ENCODE assay signal across 19 cellular contexts in genomic region chr10:127739908-127740307, GRCh38. TPM values are rescaled to one million over a fixed set of nuclear protein-coding genes. Genes with fewer than 3 reads are reported as not detected.
DNase-seq lines count a peak whose midpoint lies in the region; ATAC-seq, FAIRE-seq and TF ChIP-seq lines count a peak whose summit lies in the region.
"Had no signal": no experiment of that assay in that cellular context is flagged by ENCODE, and none has a peak within 500 bp of the region (broad histone marks: within the 10 kb centered on the region; RNA-seq: fewer than 3 reads in every experiment).

No MANE protein-coding gene starts in this region.

- H3K4me2 ChIP-seq in H1 (ENCODE audit: insufficient read depth in 1 of 2, low read depth in 2 of 2, low read length in 2 of 2), result no peak overlapping the region
- H3K4me2 ChIP-seq: BLaER1 had no signal

- no peak overlapping the region for H2BK5ac ChIP-seq in H1 (ENCODE audit: low read depth, low read length)

- peaks cover 0 to 25% (median 12%) of the 10 kb centered on the region in 4 experiments; a peak in 6 of 7 replicates for H3K4me1 ChIP-seq in H1 (replicated peaks in 1 of 4; ENCODE audit: control insufficient read depth in 3 of 4, insufficient read depth in 4 of 4, low read length in 3 of 4)
- H3K4me1 ChIP-seq: BLaER1, Caco-2 had no signal

- no peak overlapping the region for H2AFZ ChIP-seq in H1 (ENCODE audit: low read length)

- no peak overlapping the region for H3K4ac ChIP-seq in H1 (replicated peaks; ENCODE audit: insufficient read length, low read depth, low read length)

- H3K36me3 Mint-ChIP-seq in activated T-cell treated with anti-CD3 and anti-CD28 coated beads, Interleukin-2, amount 50 U/mL, for 24 hours (ENCODE audit: low read depth), result no peaks in the 10 kb centered on the region
- H3K36me3 Mint-ChIP-seq in activated T-cell treated with anti-CD3 and anti-CD28 coated beads, Interleukin-2, amount 50 U/mL, for 72 hours (ENCODE audit: insufficient read depth in 2 of 2), result peaks cover 0 to 2% of the 10 kb centered on the region in 2 donors
- peaks cover 6% of the 10 kb centered on the region for H3K36me3 Mint-ChIP-seq in stimulated activated effector memory CD8-positive, alpha-beta T cell treated with anti-CD3 and anti-CD28 coated beads, Interleukin-12 subunit alpha, Interleukin-12 subunit beta, amount 100 ng/mL, for 72 hours
- H3K36me3 Mint-ChIP-seq: CD8-positive, alpha-beta memory T cell had no signal

- no peak overlapping the region for H4K5ac ChIP-seq in H1 (ENCODE audit: insufficient read length, low read depth, low read length)

- no peak overlapping the region for H2BK120ac ChIP-seq in H1 (replicated peaks; ENCODE audit: low read depth, low read length)

- H3K27me3 Mint-ChIP-seq in activated T-cell treated with anti-CD3 and anti-CD28 coated beads, Interleukin-2, amount 50 U/mL, for 24 hours, result peaks cover 38% of the 10 kb centered on the region
- peaks cover 9% of the 10 kb centered on the region for H3K27me3 Mint-ChIP-seq in activated T-cell treated with anti-CD3 and anti-CD28 coated beads, Interleukin-2, amount 50 U/mL, for 72 hours (ENCODE audit: low read depth)

- no peak for ATAC-seq in activated T-cell treated with anti-CD3 and anti-CD28 coated beads, Interleukin-2, amount 50 U/mL, for 72 hours (replicated peaks in 1 of 2)
- no peak for ATAC-seq in stimulated activated effector memory CD8-positive, alpha-beta T cell treated with anti-CD3 and anti-CD28 coated beads, Interleukin-12 subunit alpha, Interleukin-12 subunit beta, amount 100 ng/mL, for 72 hours
- ATAC-seq in HG03442 (IDR thresholded peaks at IDR 0.05; ENCODE audit: unreplicated experiment), result no peak
- ATAC-seq: HCT116 had no signal

- H3K4me3 Mint-ChIP-seq in activated T-cell treated with anti-CD3 and anti-CD28 coated beads, Interleukin-2, amount 50 U/mL, for 24 hours, result no peak overlapping the region
- H3K4me3 Mint-ChIP-seq in activated T-cell treated with anti-CD3 and anti-CD28 coated beads, Interleukin-2, amount 50 U/mL, for 72 hours, result no peak overlapping the region
- H3K4me3 Mint-ChIP-seq in stimulated activated effector memory CD8-positive, alpha-beta T cell treated with anti-CD3 and anti-CD28 coated beads, Interleukin-12 subunit alpha, Interleukin-12 subunit beta, amount 100 ng/mL, for 72 hours, result no peak overlapping the region
- H3K4me3 Mint-ChIP-seq: CD8-positive, alpha-beta memory T cell had no signal

- peak; percentile 4 for FAIRE-seq in HTR-8/SVneo (lab: Jason Lieb, UNC)
- FAIRE-seq in H1 (lab: Jason Lieb, UNC), result no peak
- FAIRE-seq: GM12892, GM19239 had no signal

- no peaks in the 10 kb centered on the region for H3K79me2 ChIP-seq in H1 (ENCODE audit: control insufficient read depth in 1 of 2, insufficient read depth in 2 of 2, low read length in 2 of 2)

- no peak for TF ChIP-seq CTCF in H1 (IDR thresholded peaks at IDR 0.05; ENCODE audit: control extremely low read depth in 1 of 3, insufficient read depth in 1 of 3, low read depth in 1 of 3, low read length in 3 of 3)

- POLR2A ChIA-PET in H1 (lab: Charles Lee; ENCODE audit: partially characterized antibody), result no interaction called here

- no peak overlapping the region for H3K9ac ChIP-seq in H1 (replicated peaks in 1 of 4; ENCODE audit: extremely low read depth in 1 of 4, low read depth in 3 of 4, low read length in 3 of 4)
- H3K9ac ChIP-seq: BLaER1 had no signal

- H2BK12ac ChIP-seq in H1 (ENCODE audit: low read depth, low read length), result no peak overlapping the region

- no peaks in the 10 kb centered on the region for H3K9me3 ChIP-seq in H1 (ENCODE audit: insufficient read depth in 2 of 2, low read depth in 1 of 2, low read length in 1 of 2)

- no peak overlapping the region for H3K56ac ChIP-seq in H1 (replicated peaks; ENCODE audit: insufficient read length, low read depth, low read length)

- peaks cover 23 to 52% (median 50%) of the 10 kb centered on the region in 4 experiments for H3K27me3 ChIP-seq in H1 (replicated peaks in 1 of 4; ENCODE audit: control insufficient read depth in 3 of 4, extremely low read depth in 1 of 4, insufficient read depth in 3 of 4, low read length in 3 of 4)

- H3K27ac Mint-ChIP-seq in activated T-cell treated with anti-CD3 and anti-CD28 coated beads, Interleukin-2, amount 50 U/mL, for 24 hours, result peak overlapping the region; percentile 29
- no peak overlapping the region for H3K27ac Mint-ChIP-seq in activated T-cell treated with anti-CD3 and anti-CD28 coated beads, Interleukin-2, amount 50 U/mL, for 72 hours
- peak overlapping the region; percentile 72 for H3K27ac Mint-ChIP-seq in stimulated activated effector memory CD8-positive, alpha-beta T cell treated with anti-CD3 and anti-CD28 coated beads, Interleukin-12 subunit alpha, Interleukin-12 subunit beta, amount 100 ng/mL, for 72 hours
- H3K27ac Mint-ChIP-seq: CD8-positive, alpha-beta memory T cell had no signal

- H4K20me1 ChIP-seq in H1 (replicated peaks in 1 of 2; ENCODE audit: control insufficient read depth in 1 of 2, insufficient read depth in 2 of 2, low read length in 2 of 2), result peaks cover 0 to 5% of the 10 kb centered on the region in 2 experiments
- H4K20me1 ChIP-seq: BLaER1 had no signal

- no peak overlapping the region for H3K14ac ChIP-seq in H1 (ENCODE audit: insufficient read length)

- 89% methylated on average over 1 of the region's 1 CpG; no CpG with 5 or more reads in 1 of the 2 experiments for WGBS in H1 (ENCODE audit: extremely low coverage in 1 of 2, insufficient coverage in 1 of 2, insufficient read length in 1 of 2, insufficient replicate concordance in 2 of 2, low coverage in 1 of 2, low lambda C conversion rate in 2 of 2, missing lambda C conversion rate in 1 of 2), 2 experiments

- H4K8ac ChIP-seq in H1 (ENCODE audit: extremely low read depth, insufficient read depth, low read length), result no peak overlapping the region

- no peaks in the 10 kb centered on the region for H3K9me3 Mint-ChIP-seq in activated T-cell treated with anti-CD3 and anti-CD28 coated beads, Interleukin-2, amount 50 U/mL, for 24 hours
- peaks cover 0 to 4% of the 10 kb centered on the region in 2 donors for H3K9me3 Mint-ChIP-seq in activated T-cell treated with anti-CD3 and anti-CD28 coated beads, Interleukin-2, amount 50 U/mL, for 72 hours
- H3K9me3 Mint-ChIP-seq in stimulated activated effector memory CD8-positive, alpha-beta T cell treated with anti-CD3 and anti-CD28 coated beads, Interleukin-12 subunit alpha, Interleukin-12 subunit beta, amount 100 ng/mL, for 72 hours, result no peaks in the 10 kb centered on the region

- no peak for TF ChIP-seq POLR2A in H1 (IDR thresholded peaks at IDR 0.05; ENCODE audit: control extremely low read depth in 1 of 2, low read depth in 2 of 2, low read length in 2 of 2)

- H2BK15ac ChIP-seq in H1 (ENCODE audit: low read length), result no peak overlapping the region

- no peak for TF ChIP-seq RAD21 in H1 (IDR thresholded peaks at IDR 0.05 in 1 of 2, conservative IDR thresholded peaks at IDR 0.05 in 1 of 2; ENCODE audit: low read depth in 2 of 2, low read length in 2 of 2)

- no peak overlapping the region for H2AK5ac ChIP-seq in H1 (ENCODE audit: low read depth, low read length)

- 0 out of 8 replicates have a peak, but pooled peaks cover 0 to 3% (median 0%) of the 10 kb centered on the region in 4 experiments for H3K36me3 ChIP-seq in H1 (ENCODE audit: control insufficient read depth in 2 of 4, insufficient read depth in 4 of 4, low read length in 3 of 4)
- H3K36me3 ChIP-seq: BLaER1 had no signal

- no peaks in the 10 kb centered on the region for H3K4me1 Mint-ChIP-seq in activated T-cell treated with anti-CD3 and anti-CD28 coated beads, Interleukin-2, amount 50 U/mL, for 24 hours (ENCODE audit: low read depth)
- no peaks in the 10 kb centered on the region for H3K4me1 Mint-ChIP-seq in activated T-cell treated with anti-CD3 and anti-CD28 coated beads, Interleukin-2, amount 50 U/mL, for 72 hours (ENCODE audit: low read depth)
- H3K4me1 Mint-ChIP-seq in stimulated activated effector memory CD8-positive, alpha-beta T cell treated with anti-CD3 and anti-CD28 coated beads, Interleukin-12 subunit alpha, Interleukin-12 subunit beta, amount 100 ng/mL, for 72 hours, result no peaks in the 10 kb centered on the region
- H3K4me1 Mint-ChIP-seq: CD8-positive, alpha-beta memory T cell had no signal

- H3K4me3 ChIP-seq in H1 (ENCODE audit: extremely low read depth in 1 of 4, insufficient read depth in 2 of 4, low read depth in 3 of 4, low read length in 4 of 4), result no peak overlapping the region
- H3K4me3 ChIP-seq: BLaER1 had no signal

- no peak overlapping the region for H4K91ac ChIP-seq in H1 (replicated peaks; ENCODE audit: insufficient read length, low read length)

- CTCF ChIA-PET in H1 (lab: Charles Lee; ENCODE audit: partially characterized antibody), result interaction anchor here (1.8 kb wide), 1 partner anchor 72 kb away, joined by 6 read pairs; no protein-coding TSS in a partner anchor

- no peak overlapping the region for H3K18ac ChIP-seq in H1 (ENCODE audit: extremely low read depth, low read length)

- no peak for DNase-seq in activated T-cell treated with anti-CD3 and anti-CD28 coated beads, Interleukin-2, amount 50 U/mL, for 24 hours
- DNase-seq in activated T-cell treated with anti-CD3 and anti-CD28 coated beads, Interleukin-2, amount 50 U/mL, for 72 hours, result no peak
- no peak for DNase-seq in HTR-8/SVneo (ENCODE audit: insufficient read length, low spot score)
- DNase-seq in H1 (ENCODE audit: low read depth in 1 of 2, low spot score in 2 of 2), result no peak
- DNase-seq in stimulated activated effector memory CD8-positive, alpha-beta T cell treated with anti-CD3 and anti-CD28 coated beads, Interleukin-12 subunit alpha, Interleukin-12 subunit beta, amount 100 ng/mL, for 72 hours (ENCODE audit: low spot score in 2 of 2), result no peak
- DNase-seq in NK-92 (lab: John Stamatoyannopoulos, UW; ENCODE audit: unreplicated experiment), result no peak
- DNase-seq: 8988T; AML-193; Caco-2; CD8-positive, alpha-beta memory T cell; DND-41; GDM1 had no signal

- H3K79me1 ChIP-seq in H1 (ENCODE audit: low read depth, low read length), result no peaks in the 10 kb centered on the region

- H3K27ac ChIP-seq in H1 (ENCODE audit: low read depth, low read length), result no peak overlapping the region
- H3K27ac ChIP-seq: BLaER1 had no signal

- no peak for TF ChIP-seq EP300 in H1 (IDR thresholded peaks at IDR 0.05; ENCODE audit: borderline replicate concordance in 1 of 2, low read depth in 2 of 2, low read length in 2 of 2)

- peaks cover 26% of the 10 kb centered on the region; the same call in 1 of the 2 replicates for H3K23me2 ChIP-seq in H1 (ENCODE audit: low read depth, low read length)

- no peak overlapping the region for H3K23ac ChIP-seq in H1 (ENCODE audit: insufficient read length)

- H2BK20ac ChIP-seq in H1 (ENCODE audit: low read length), result no peak overlapping the region

RNA-seq across cellular contexts. Expression of gene FOXI2, which starts 2.9 kb away (rescaled TPM):
- not detected for total RNA-seq in activated T-cell treated with anti-CD3 and anti-CD28 coated beads, Interleukin-2, amount 50 U/mL, for 72 hours
- 1.0 and 1.4 TPM in 2 replicates for total RNA-seq in H1 (2021; fragmentation: NEBNext Ultra II Directional; extraction: Animal tissue kit (Norgen Biotek cat#: 25700))
- 1.0 and 1.9 TPM in 2 replicates for polyA plus RNA-seq in H1 (2011; rRNA removed)
- polyA plus RNA-seq in H1 (2011; cell fraction: cytosol; rRNA removed), result 1.6 TPM
- polyA plus RNA-seq in H1 (2011; cell fraction: nucleus; rRNA removed), result 1.5 TPM
- polyA plus RNA-seq in H1 (2012, experiment 1 of 2), result 1.3 to 2.2 TPM (median 1.8 TPM) in 4 replicates
- polyA plus RNA-seq in H1 (2012, experiment 2 of 2), result 0.89 TPM
- 0.18 TPM for polyA plus RNA-seq in H1 (2013, experiment 1 of 2)
- polyA plus RNA-seq in H1 (2013, experiment 2 of 2), result 0.15 TPM
- polyA minus RNA-seq in H1 (2011; rRNA and poly(A)+ RNA removed), result 0.44 and 0.50 TPM in 2 replicates
- polyA minus RNA-seq in H1 (2011; cell fraction: cytosol; rRNA and poly(A)+ RNA removed), result 0.81 TPM
- polyA minus RNA-seq in H1 (2011; cell fraction: nucleus; rRNA and poly(A)+ RNA removed), result 2.5 TPM
- total RNA-seq: Caco-2; CD8-positive, alpha-beta memory T cell; H4; HT1080 had no signal
- polyA plus RNA-seq: CD8-positive, alpha-beta memory T cell had no signal
